ENCODE assay signal across 1 cellular context in genomic region chr2:218252509-218253247, GRCh38.
TF ChIP-seq lines count a peak whose summit lies in the region.

No MANE protein-coding gene starts in this region.

TF ChIP-seq in IMR-90, 13 proteins besides CTCF, POLR2A, EP300 and RAD21:
- TF ChIP-seq FOS (IDR thresholded peaks at IDR 0.05; ENCODE audit: low read depth, low read length) (no peak), USF2 (IDR thresholded peaks at IDR 0.05; ENCODE audit: low read depth, low read length) (no peak), CHD1 (IDR thresholded peaks at IDR 0.05; ENCODE audit: low read depth, low read length) (no peak), ELK1 (IDR thresholded peaks at IDR 0.05; ENCODE audit: borderline replicate concordance, low read depth, low read length) (no peak), BHLHE40 (IDR thresholded peaks at IDR 0.05; ENCODE audit: low read depth, low read length) (no peak), MXI1 (IDR thresholded peaks at IDR 0.05; ENCODE audit: borderline replicate concordance, low read depth, low read length) (no peak), CEBPB (IDR thresholded peaks at IDR 0.05; ENCODE audit: low read depth, low read length) (no peak), MAFK (IDR thresholded peaks at IDR 0.05; ENCODE audit: low read depth, low read length) (no peak), NFE2L2 (IDR thresholded peaks at IDR 0.05; ENCODE audit: low read depth, low read length) (no peak), MAZ (IDR thresholded peaks at IDR 0.05; ENCODE audit: borderline replicate concordance, low read depth, low read length) (no peak), RFX5 (IDR thresholded peaks at IDR 0.05; ENCODE audit: low read depth, low read length) (no peak), SMC3 (IDR thresholded peaks at IDR 0.05; ENCODE audit: low read depth, low read length) (no peak), RCOR1 (IDR thresholded peaks at IDR 0.05; ENCODE audit: insufficient replicate concordance, low read length) (no peak)
